ENCODE assay signal across 16 cellular contexts in genomic region chr2:9738062-9738717, GRCh38.
DNase-seq lines count a peak whose midpoint lies in the region; ATAC-seq and TF ChIP-seq lines count a peak whose summit lies in the region.
"Had no signal": no experiment of that assay in that cellular context is flagged by ENCODE, and none has a peak within 500 bp of the region (broad histone marks: within the 10 kb centered on the region; RNA-seq: fewer than 3 reads in every experiment).

No MANE protein-coding gene starts in this region.

- no peaks in the 10 kb centered on the region for H3K9me2 ChIP-seq in Karpas-422 (replicated peaks; ENCODE audit: insufficient read depth, low read length)

- no peak for ATAC-seq in GM18873 (IDR thresholded peaks at IDR 0.05; ENCODE audit: low FRiP score, unreplicated experiment)

- peaks cover 0 to 18% (median 2%) of the 10 kb centered on the region in 4 donors for H3K4me1 ChIP-seq in Peyer's patch
- H3K4me1 ChIP-seq in stomach smooth muscle (ENCODE audit: control insufficient read depth, insufficient read depth, low read length) = peaks cover 4% of the 10 kb centered on the region
- no peaks in the 10 kb centered on the region for H3K4me1 ChIP-seq in Karpas-422 (ENCODE audit: low read length)

- no peak for TF ChIP-seq POLR2A in Peyer's patch (IDR thresholded peaks at IDR 0.05)

- H3K4me3 ChIP-seq in Peyer's patch (no peak overlapping the region), stomach smooth muscle (ENCODE audit: low read length in 2 of 2) (no peak overlapping the region), Karpas-422 (ENCODE audit: low read length) (no peak overlapping the region)

- H3K4me2 ChIP-seq in Karpas-422 (ENCODE audit: low read depth, low read length, poor library complexity, severe bottlenecking) = no peak overlapping the region

- no peaks in the 10 kb centered on the region for H3K36me3 ChIP-seq in Peyer's patch
- H3K36me3 ChIP-seq in stomach smooth muscle (ENCODE audit: control insufficient read depth in 2 of 2, insufficient read depth in 2 of 2, low read length in 2 of 2) = no peaks in the 10 kb centered on the region
- no peaks in the 10 kb centered on the region for H3K36me3 ChIP-seq in Karpas-422 (ENCODE audit: insufficient read depth, low read length)
- H3K36me3 ChIP-seq: brain microvascular endothelial cell, tibial nerve had no signal

- no peak overlapping the region for H2AFZ ChIP-seq in Karpas-422 (ENCODE audit: low read length)

- TF ChIP-seq CTCF in Peyer's patch (IDR thresholded peaks at IDR 0.05) = no peak

- H3K9me3 ChIP-seq in Peyer's patch (no peaks in the 10 kb centered on the region), stomach smooth muscle (ENCODE audit: control insufficient read depth in 2 of 2, low read length in 2 of 2) (peaks cover 0 to 5% of the 10 kb centered on the region in 2 donors), Karpas-422 (ENCODE audit: low read length) (0 out of 2 replicates have a peak, but pooled peaks cover 4% of the 10 kb centered on the region)

- no peaks in the 10 kb centered on the region for H3K27me3 Mint-ChIP-seq in activated T-cell treated with anti-CD3 and anti-CD28 coated beads, Interleukin-2, amount 50 U/mL, for 24 hours
- peaks cover 0 to 4% (median 2%) of the 10 kb centered on the region in 3 donors for H3K27me3 Mint-ChIP-seq in immature natural killer cell (ENCODE audit: low read depth in 3 of 3)

- H3K79me2 ChIP-seq in Karpas-422 (ENCODE audit: low read length) = no peaks in the 10 kb centered on the region

- H3K9ac ChIP-seq in stomach smooth muscle (ENCODE audit: low read length in 2 of 2) = no peak overlapping the region
- H3K9ac ChIP-seq in Karpas-422 (ENCODE audit: low read length) = no peak overlapping the region

- no peaks in the 10 kb centered on the region for H3K36me3 Mint-ChIP-seq in activated T-cell treated with anti-CD3 and anti-CD28 coated beads, Interleukin-2, amount 50 U/mL, for 24 hours (ENCODE audit: low read depth)
- peaks cover 3 to 6% (median 4%) of the 10 kb centered on the region in 3 donors for H3K36me3 Mint-ChIP-seq in immature natural killer cell
- H3K36me3 Mint-ChIP-seq: IgD-negative memory B cell had no signal

- peaks cover 11% of the 10 kb centered on the region for H3K9me3 Mint-ChIP-seq in activated T-cell treated with anti-CD3 and anti-CD28 coated beads, Interleukin-2, amount 50 U/mL, for 24 hours
- peaks cover 0 to 5% (median 3%) of the 10 kb centered on the region in 6 donors for H3K9me3 Mint-ChIP-seq in immature natural killer cell

- H3K27ac ChIP-seq in Peyer's patch (peak overlapping the region in 3 of 4 donors; percentile 29 to 62 (median 40)), stomach smooth muscle (ENCODE audit: low read length) (peak overlapping the region; percentile 31), Karpas-422 (ENCODE audit: low read length) (no peak overlapping the region)
- H3K27ac ChIP-seq: epithelial cell of prostate had no signal

- peak overlapping the region; percentile 88 for H3K27ac Mint-ChIP-seq in activated T-cell treated with anti-CD3 and anti-CD28 coated beads, Interleukin-2, amount 50 U/mL, for 24 hours
- peak overlapping the region; percentile 77 to 99 (median 92) for H3K27ac Mint-ChIP-seq in immature natural killer cell
- H3K27ac Mint-ChIP-seq: HFFc6 had no signal

- no peak for DNase-seq in activated T-cell treated with anti-CD3 and anti-CD28 coated beads, Interleukin-2, amount 50 U/mL, for 24 hours
- DNase-seq in activated T-cell treated with anti-CD3 and anti-CD28 coated beads for 4 hours (no peak), Peyer's patch (no peak), immature natural killer cell (peak in 1 of 3 donors; percentile 21), NOMO-1 treated with DMSO at 0.1 percent for 48 hours (lab: John Stamatoyannopoulos, UW; ENCODE audit: unreplicated experiment) (no peak), Karpas-422 (no peak)
- DNase-seq: HFFc6; NCI-H187 treated with DMSO at 0.1 percent for 48 hours; NK-92 treated with Interleukin-12 subunit alpha and Interleukin-12 subunit beta, amount 100 ng/mL, for 24 hours; retina had no signal

- peaks cover 51% of the 10 kb centered on the region for H3K4me1 Mint-ChIP-seq in activated T-cell treated with anti-CD3 and anti-CD28 coated beads, Interleukin-2, amount 50 U/mL, for 24 hours (ENCODE audit: low read depth)
- H3K4me1 Mint-ChIP-seq in immature natural killer cell = peaks cover 52 to 74% of the 10 kb centered on the region in 2 donors

- no peaks in the 10 kb centered on the region for H4K20me1 ChIP-seq in Karpas-422 (ENCODE audit: insufficient read depth, low read depth, low read length)

- H3K27me3 ChIP-seq in Peyer's patch = no peaks in the 10 kb centered on the region
- no peaks in the 10 kb centered on the region for H3K27me3 ChIP-seq in stomach smooth muscle (ENCODE audit: control insufficient read depth in 1 of 2, insufficient read depth in 2 of 2, low read length in 2 of 2)
- H3K27me3 ChIP-seq in Karpas-422 (ENCODE audit: low read length) = no peaks in the 10 kb centered on the region
- H3K27me3 ChIP-seq: brain microvascular endothelial cell, tibial nerve had no signal

- no peak overlapping the region for H3K4me3 Mint-ChIP-seq in activated T-cell treated with anti-CD3 and anti-CD28 coated beads, Interleukin-2, amount 50 U/mL, for 24 hours
- H3K4me3 Mint-ChIP-seq in immature natural killer cell = peak overlapping the region; percentile 69 to 93 (median 81)
- H3K4me3 Mint-ChIP-seq: HFFc6 had no signal
